In the genomic region with DNA sequence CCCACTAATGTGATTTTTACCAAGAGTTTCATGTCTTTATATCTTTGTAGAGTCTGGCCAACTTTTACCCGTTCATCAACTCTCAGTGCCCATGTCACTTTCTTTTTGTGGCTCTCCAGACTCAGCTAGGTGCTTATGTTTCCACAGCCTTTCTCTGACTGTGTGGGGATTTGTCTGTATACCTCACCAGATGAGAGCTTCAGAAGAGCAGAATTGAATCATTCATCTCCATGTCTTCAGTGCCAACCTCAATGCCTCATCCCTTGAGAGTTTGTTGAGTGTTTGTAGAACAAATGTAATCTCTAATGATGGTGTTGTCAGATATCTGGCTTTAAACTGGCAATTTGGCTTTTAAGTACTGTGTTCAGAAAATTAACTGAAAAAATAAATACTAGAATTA, we compare ENCODE assay signal across 23 cellular contexts. TPM values are rescaled to one million over a fixed set of nuclear protein-coding genes. Genes with fewer than 3 reads are reported as not detected.
"Had no signal": no experiment of that assay in that cellular context is flagged by ENCODE, and none has a peak within 500 bp of the region (broad histone marks: within the 10 kb centered on the region; RNA-seq: fewer than 3 reads in every experiment).

No MANE protein-coding gene starts in this region.

- H3K4me3 Mint-ChIP-seq: memory B cell; natural killer cell; stimulated activated naive CD8-positive, alpha-beta T cell treated with anti-CD3 and anti-CD28 coated beads, Interleukin-15, amount 100 ng/mL, for 72 hours had no signal

- DNase-seq: dorsolateral prefrontal cortex; effector CD4-positive, alpha-beta T cell; foreskin keratinocyte; heart left ventricle; kidney; natural killer cell; pancreas; stimulated activated CD4-positive, alpha-beta T cell treated with anti-CD3 and anti-CD28 coated beads, Interleukin-12 subunit alpha, Interleukin-12 subunit beta, amount 100 ng/mL, for 4 hours; stimulated activated CD4-positive, alpha-beta T cell treated with anti-CD3 and anti-CD28 coated beads, Interleukin-1b, Interleukin-23, amount 100 ng/mL, for 48 hours; stimulated activated CD4-positive, alpha-beta T cell treated with anti-CD3 and anti-CD28 coated beads, Interleukin-4, amount 100 ng/mL, for 1 hour; stimulated activated CD8-positive, alpha-beta memory T cell treated with anti-CD3 and anti-CD28 coated beads, Interleukin-4, amount 100 ng/mL, for 48 hours; stimulated activated naive CD4-positive, alpha-beta T cell; stimulated activated naive CD8-positive, alpha-beta T cell treated with anti-CD3 and anti-CD28 coated beads, Interleukin-15, amount 100 ng/mL, for 72 hours; transverse colon; upper lobe of right lung; uterus had no signal

- ATAC-seq: foreskin keratinocyte; gastroesophageal sphincter; heart left ventricle; left lobe of liver; natural killer cell; pancreas; sciatic nerve; stimulated activated naive CD8-positive, alpha-beta T cell treated with anti-CD3 and anti-CD28 coated beads, Interleukin-15, amount 100 ng/mL, for 72 hours; upper lobe of right lung had no signal

- H3K27ac ChIP-seq: dorsolateral prefrontal cortex, foreskin keratinocyte, gastroesophageal sphincter, heart left ventricle, hepatocyte, neutrophil, pancreas, suprapubic skin, transverse colon, upper lobe of right lung, uterus had no signal

- H3K36me3 Mint-ChIP-seq: memory B cell, natural killer cell had no signal

- H3K27ac Mint-ChIP-seq: memory B cell; natural killer cell; stimulated activated naive CD8-positive, alpha-beta T cell treated with anti-CD3 and anti-CD28 coated beads, Interleukin-15, amount 100 ng/mL, for 72 hours had no signal

- H3K9me3 Mint-ChIP-seq: memory B cell; natural killer cell; stimulated activated naive CD8-positive, alpha-beta T cell treated with anti-CD3 and anti-CD28 coated beads, Interleukin-15, amount 100 ng/mL, for 72 hours had no signal

- H3K4me1 Mint-ChIP-seq: memory B cell; natural killer cell; stimulated activated naive CD8-positive, alpha-beta T cell treated with anti-CD3 and anti-CD28 coated beads, Interleukin-15, amount 100 ng/mL, for 72 hours had no signal

RNA-seq across cellular contexts. Expression of a gene that starts 16.8 kb away (rescaled TPM):
- total RNA-seq: natural killer cell had no signal
